Comparison of ENCODE assay signal across 25 cellular contexts in genomic region chr22:44964722-44965078, GRCh38. TPM values are rescaled to one million over a fixed set of nuclear protein-coding genes. Genes with fewer than 3 reads are reported as not detected.
"Had no signal": no experiment of that assay in that cellular context is flagged by ENCODE, and none has a peak within 500 bp of the region (broad histone marks: within the 10 kb centered on the region; RNA-seq: fewer than 3 reads in every experiment).

No MANE protein-coding gene starts in this region.

- H3K27me3 Mint-ChIP-seq: activated naive CD4-positive, alpha-beta T cell treated with anti-CD3 and anti-CD28 coated beads, Interleukin-2, amount 10 ng/mL, durations not matched to agents 7 days and 5 days had no signal

- H3K9me2 ChIP-seq: SK-N-SH had no signal

- H3K9me3 Mint-ChIP-seq: activated CD8-positive, alpha-beta T cell treated with anti-CD3 and anti-CD28 coated beads for 36 hours; activated naive CD4-positive, alpha-beta T cell treated with anti-CD3 and anti-CD28 coated beads, Interleukin-2, amount 10 ng/mL, durations not matched to agents 7 days and 5 days; activated naive CD8-positive, alpha-beta T cell treated with anti-CD3 and anti-CD28 coated beads for 36 hours; activated T-cell treated with anti-CD3 and anti-CD28 coated beads, Interleukin-2, amount 50 U/mL, for 72 hours; activated T-helper 2 cell treated with anti-CD3 and anti-CD28 coated beads, Interferon-gamma antibody, Interleukin-2, Interleukin-4, amounts not matched to agents 10 μg/mL and 5 μg/mL and 100 μg/mL, durations not matched to agents 14 hours and 24 hours and 36 hours had no signal

- H3K36me3 ChIP-seq: Peyer's patch, SJCRH30 had no signal

- DNase-seq: activated CD4-positive, alpha-beta T cell treated with anti-CD3 and anti-CD28 coated beads for 4 hours; activated CD8-positive, alpha-beta memory T cell treated with anti-CD3 and anti-CD28 coated beads, Interleukin-2, amount 50 U/mL, for 4 hours; activated CD8-positive, alpha-beta T cell treated with anti-CD3 and anti-CD28 coated beads for 36 hours; activated gamma-delta T cell treated with Interleukin-2 at 50 U/mL for 16 hours; activated naive CD4-positive, alpha-beta T cell treated with anti-CD3 and anti-CD28 coated beads, Interleukin-2, amount 10 ng/mL, durations not matched to agents 7 days and 5 days; activated naive CD8-positive, alpha-beta T cell treated with anti-CD3 and anti-CD28 coated beads for 36 hours; activated T-cell treated with anti-CD3 and anti-CD28 coated beads, Interleukin-2, amount 50 U/mL, for 72 hours; cerebellar nuclear complex; NCI-H1048; NCI-H187 treated with DMSO at 0.1 percent for 48 hours; NCI-H2081 treated with DMSO at 0.1 percent for 48 hours; NCI-H226; NCI-H526; NCI-H774; Peyer's patch; Right ventricle myocardium superior; SJCRH30; SK-N-SH; T-helper 1 cell had no signal

- H3K36me3 Mint-ChIP-seq: activated naive CD4-positive, alpha-beta T cell treated with anti-CD3 and anti-CD28 coated beads, Interleukin-2, amount 10 ng/mL, durations not matched to agents 7 days and 5 days; activated naive CD8-positive, alpha-beta T cell treated with anti-CD3 and anti-CD28 coated beads for 36 hours had no signal

- ATAC-seq: activated CD4-positive, CD25-positive, alpha-beta regulatory T cell treated with anti-CD3 and anti-CD28 coated beads, Interleukin-2, amount 50 U/mL, for 24 hours; activated CD8-positive, alpha-beta T cell treated with anti-CD3 and anti-CD28 coated beads for 36 hours; activated T-cell treated with anti-CD3 and anti-CD28 coated beads, Interleukin-2, amount 50 U/mL, for 72 hours had no signal

- H3K27me3 ChIP-seq: Peyer's patch, SJCRH30 had no signal

- H3K9me3 ChIP-seq: Peyer's patch, SJCRH30, SK-N-SH had no signal

- H3K27ac Mint-ChIP-seq: activated CD8-positive, alpha-beta T cell treated with anti-CD3 and anti-CD28 coated beads for 36 hours; activated naive CD4-positive, alpha-beta T cell treated with anti-CD3 and anti-CD28 coated beads, Interleukin-2, amount 10 ng/mL, durations not matched to agents 7 days and 5 days; activated naive CD8-positive, alpha-beta T cell treated with anti-CD3 and anti-CD28 coated beads for 36 hours; activated T-cell treated with anti-CD3 and anti-CD28 coated beads, Interleukin-2, amount 50 U/mL, for 72 hours; activated T-helper 2 cell treated with anti-CD3 and anti-CD28 coated beads, Interferon-gamma antibody, Interleukin-2, Interleukin-4, amounts not matched to agents 10 μg/mL and 5 μg/mL and 100 μg/mL, durations not matched to agents 14 hours and 24 hours and 36 hours had no signal

- H3K4me2 ChIP-seq: SK-N-SH had no signal

- H3K27ac ChIP-seq: Peyer's patch, RWPE1, SJCRH30, VCaP had no signal

- H3K4me1 Mint-ChIP-seq: activated naive CD4-positive, alpha-beta T cell treated with anti-CD3 and anti-CD28 coated beads, Interleukin-2, amount 10 ng/mL, durations not matched to agents 7 days and 5 days; activated naive CD8-positive, alpha-beta T cell treated with anti-CD3 and anti-CD28 coated beads for 36 hours had no signal

- H3K9ac ChIP-seq: SK-N-SH had no signal

- H3K4me1 ChIP-seq: Peyer's patch, SJCRH30 had no signal

- H3K4me3 Mint-ChIP-seq: activated CD8-positive, alpha-beta T cell treated with anti-CD3 and anti-CD28 coated beads for 36 hours; activated naive CD4-positive, alpha-beta T cell treated with anti-CD3 and anti-CD28 coated beads, Interleukin-2, amount 10 ng/mL, durations not matched to agents 7 days and 5 days; activated naive CD8-positive, alpha-beta T cell treated with anti-CD3 and anti-CD28 coated beads for 36 hours; activated T-cell treated with anti-CD3 and anti-CD28 coated beads, Interleukin-2, amount 50 U/mL, for 72 hours had no signal

- H3K4me3 ChIP-seq: Peyer's patch, SJCRH30 had no signal

RNA-seq across cellular contexts. Expression of gene PHF21B, which starts 45.1 kb away (rescaled TPM):
- total RNA-seq: M059J; Peyer's patch; T-helper 2 cell treated with Interferon-gamma antibody and Interleukin-4, amounts not matched to agents 100 ng/mL and 5 ng/mL, for 36 hours had no signal
